24 cellular contexts compared by ENCODE assay signal in the genomic region with DNA sequence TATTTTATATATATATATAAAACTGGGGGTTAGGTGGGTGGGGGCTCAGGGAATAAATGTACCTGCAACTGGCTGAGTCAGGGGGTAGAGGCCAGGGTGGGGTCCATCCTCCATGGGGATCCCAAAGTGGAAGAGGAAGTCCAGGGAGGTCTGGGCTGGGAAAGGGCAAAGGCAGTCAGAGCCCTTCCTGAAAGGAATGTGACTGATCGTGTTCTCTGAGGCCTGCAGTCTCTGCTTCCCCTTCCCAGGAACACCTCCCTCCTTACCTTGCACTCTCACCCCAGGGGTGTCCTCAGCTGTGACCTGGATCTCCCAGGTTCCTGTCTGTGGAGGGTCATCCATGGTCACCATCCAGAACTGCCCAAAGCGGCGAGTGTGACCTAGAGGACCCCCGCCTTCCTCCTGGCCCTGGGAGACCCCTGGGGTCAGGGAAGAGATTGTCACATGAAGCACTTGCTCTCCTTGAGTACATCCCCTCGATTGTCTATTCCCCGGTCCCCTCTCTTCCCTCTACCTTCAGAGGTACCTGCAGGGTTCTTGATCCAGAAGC. TPM values are rescaled to one million over a fixed set of nuclear protein-coding genes. Genes with fewer than 3 reads are reported as not detected.
"Had no signal": no experiment of that assay in that cellular context is flagged by ENCODE, and none has a peak within 500 bp of the region (broad histone marks: within the 10 kb centered on the region; RNA-seq: fewer than 3 reads in every experiment).

No MANE protein-coding gene starts in this region.

- H3K27me3 Mint-ChIP-seq: activated CD4-positive, alpha-beta T cell treated with anti-CD3 and anti-CD28 coated beads, Interleukin-2, amount 10 ng/mL, durations not matched to agents 7 days and 5 days; activated CD8-positive, alpha-beta memory T cell treated with anti-CD3 and anti-CD28 coated beads, Interleukin-2, amount 10 ng/mL, durations not matched to agents 7 days and 5 days; activated CD8-positive, alpha-beta T cell treated with anti-CD3 and anti-CD28 coated beads for 36 hours; activated naive CD4-positive, alpha-beta T cell treated with anti-CD3 and anti-CD28 coated beads, Interleukin-2, amount 50 U/mL, for 24 hours; memory B cell had no signal

- H2AFZ ChIP-seq: hepatocyte had no signal

- H3K4me3 Mint-ChIP-seq: activated CD4-positive, alpha-beta T cell treated with anti-CD3 and anti-CD28 coated beads, Interleukin-2, amount 10 ng/mL, durations not matched to agents 7 days and 5 days; activated CD8-positive, alpha-beta memory T cell treated with anti-CD3 and anti-CD28 coated beads, Interleukin-2, amount 10 ng/mL, durations not matched to agents 7 days and 5 days; activated CD8-positive, alpha-beta T cell treated with anti-CD3 and anti-CD28 coated beads for 36 hours; activated naive CD4-positive, alpha-beta T cell treated with anti-CD3 and anti-CD28 coated beads, Interleukin-2, amount 50 U/mL, for 24 hours; memory B cell had no signal

- H3K36me3 ChIP-seq: cardiac muscle cell, sigmoid colon, thoracic aorta, upper lobe of right lung had no signal

- H3K9me3 ChIP-seq: body of pancreas, mucosa of descending colon, sigmoid colon, thoracic aorta, upper lobe of right lung had no signal

- H3K9me3 Mint-ChIP-seq: activated CD4-positive, alpha-beta T cell treated with anti-CD3 and anti-CD28 coated beads, Interleukin-2, amount 10 ng/mL, durations not matched to agents 7 days and 5 days; activated CD8-positive, alpha-beta T cell treated with anti-CD3 and anti-CD28 coated beads for 36 hours; activated naive CD4-positive, alpha-beta T cell treated with anti-CD3 and anti-CD28 coated beads, Interleukin-2, amount 50 U/mL, for 24 hours; memory B cell; nephron progenitor cell had no signal

- H3K27ac Mint-ChIP-seq: activated CD4-positive, alpha-beta T cell treated with anti-CD3 and anti-CD28 coated beads, Interleukin-2, amount 10 ng/mL, durations not matched to agents 7 days and 5 days; activated CD8-positive, alpha-beta memory T cell treated with anti-CD3 and anti-CD28 coated beads, Interleukin-2, amount 10 ng/mL, durations not matched to agents 7 days and 5 days; activated CD8-positive, alpha-beta T cell treated with anti-CD3 and anti-CD28 coated beads for 36 hours; activated naive CD4-positive, alpha-beta T cell treated with anti-CD3 and anti-CD28 coated beads, Interleukin-2, amount 50 U/mL, for 24 hours; memory B cell; nephron progenitor cell had no signal

- H3K4me1 ChIP-seq: foreskin keratinocyte had no signal

- H3K27ac ChIP-seq: body of pancreas, cardiac muscle cell, foreskin keratinocyte, hepatocyte, sigmoid colon, thoracic aorta, upper lobe of right lung, VCaP had no signal

- DNase-seq: activated CD4-positive, alpha-beta T cell treated with anti-CD3 and anti-CD28 coated beads, Interleukin-2, amount 10 ng/mL, durations not matched to agents 7 days and 5 days; activated CD8-positive, alpha-beta memory T cell treated with anti-CD3 and anti-CD28 coated beads, Interleukin-2, amount 10 ng/mL, durations not matched to agents 7 days and 5 days; activated CD8-positive, alpha-beta T cell treated with anti-CD3 and anti-CD28 coated beads for 36 hours; activated gamma-delta T cell treated with Interleukin-2 at 50 U/mL for 16 hours; activated T-cell treated with anti-CD3 and anti-CD28 coated beads for 4 hours; anterior cingulate cortex; body of pancreas; effector CD8-positive, alpha-beta T cell; foreskin keratinocyte; mucosa of descending colon; nephron progenitor cell; sigmoid colon; stimulated activated CD4-positive, alpha-beta T cell treated with anti-CD3 and anti-CD28 coated beads, Interleukin-4, amount 100 ng/mL, for 1 hour; stimulated activated naive CD4-positive, alpha-beta T cell treated with Interleukin-2 at 50 U/mL for 16 hours; T-helper 2 cell; upper lobe of right lung had no signal

- H3K4me3 ChIP-seq: body of pancreas, cardiac muscle cell, hepatocyte, mucosa of descending colon had no signal

- H3K27me3 ChIP-seq: body of pancreas, cardiac muscle cell, foreskin keratinocyte, hepatocyte, upper lobe of right lung had no signal

RNA-seq across cellular contexts. Expression of a gene that starts 4.7 kb away (rescaled TPM):
- total RNA-seq: omental fat pad, posterior vena cava had no signal
